ENCODE assay signal across 16 cellular contexts in genomic region chr22:20749453-20749852, GRCh38. TPM values are rescaled to one million over a fixed set of nuclear protein-coding genes. Genes with fewer than 3 reads are reported as not detected.
A peak's percentile ranks its signal among the peaks of the same experiment; 100 is the strongest.
DNase-seq lines count a peak whose midpoint lies in the region; ATAC-seq and TF ChIP-seq lines count a peak whose summit lies in the region.
"Had no signal": no experiment of that assay in that cellular context is flagged by ENCODE, and none has a peak within 500 bp of the region (broad histone marks: within the 10 kb centered on the region; RNA-seq: fewer than 3 reads in every experiment).

No MANE protein-coding gene starts in this region.

- H3K36me3 Mint-ChIP-seq in natural killer cell (no peaks in the 10 kb centered on the region), memory B cell (peaks cover 11% of the 10 kb centered on the region)
- H3K36me3 Mint-ChIP-seq in natural killer cell treated with Interleukin-12 subunit alpha and Interleukin-12 subunit beta and Interleukin-15 and Interleukin-18, amount 100 ng/mL, for 72 hours = no peaks in the 10 kb centered on the region
- peaks cover 24% of the 10 kb centered on the region for H3K36me3 Mint-ChIP-seq in activated CD8-positive, alpha-beta T cell treated with anti-CD3 and anti-CD28 coated beads, Interleukin-2, amount 10 ng/mL, durations not matched to agents 7 days and 5 days (ENCODE audit: low read depth)

- POLR2A ChIA-PET in activated CD8-positive, alpha-beta T cell treated with anti-CD3 and anti-CD28 coated beads, Interleukin-2, amount 10 ng/mL, durations not matched to agents 7 days and 5 days (lab: Charles Lee) = no interaction called here

- ATAC-seq in natural killer cell (no peak), memory B cell (ENCODE audit: low read depth) (no peak), HG03139 (IDR thresholded peaks at IDR 0.05; ENCODE audit: unreplicated experiment) (no peak), GM19035 (IDR thresholded peaks at IDR 0.05; ENCODE audit: unreplicated experiment) (no peak)
- ATAC-seq in natural killer cell treated with Interleukin-12 subunit alpha and Interleukin-12 subunit beta and Interleukin-15 and Interleukin-18, amount 100 ng/mL, for 72 hours = no peak
- no peak for ATAC-seq in activated CD8-positive, alpha-beta T cell treated with anti-CD3 and anti-CD28 coated beads, Interleukin-2, amount 10 ng/mL, durations not matched to agents 7 days and 5 days

- peaks cover 0 to 15% of the 10 kb centered on the region in 2 donors for H3K4me1 Mint-ChIP-seq in natural killer cell
- peaks cover 19% of the 10 kb centered on the region in 2 donors for H3K4me1 Mint-ChIP-seq in natural killer cell treated with Interleukin-12 subunit alpha and Interleukin-12 subunit beta and Interleukin-15 and Interleukin-18, amount 100 ng/mL, for 72 hours (ENCODE audit: low read depth in 2 of 2)
- peaks cover 8% of the 10 kb centered on the region for H3K4me1 Mint-ChIP-seq in activated CD8-positive, alpha-beta T cell treated with anti-CD3 and anti-CD28 coated beads, Interleukin-2, amount 10 ng/mL, durations not matched to agents 7 days and 5 days (ENCODE audit: low read depth)
- peaks cover 36% of the 10 kb centered on the region for H3K4me1 Mint-ChIP-seq in memory B cell

- CTCF ChIA-PET in activated CD8-positive, alpha-beta T cell treated with anti-CD3 and anti-CD28 coated beads, Interleukin-2, amount 10 ng/mL, durations not matched to agents 7 days and 5 days (lab: Charles Lee) = interaction anchor here (1.0 to 3.1 kb wide), 2 partner anchors 8 to 15 kb away, joined by 4 to 18 read pairs; no protein-coding TSS in a partner anchor

- no peaks in the 10 kb centered on the region for H3K9me3 Mint-ChIP-seq in natural killer cell
- no peaks in the 10 kb centered on the region for H3K9me3 Mint-ChIP-seq in natural killer cell treated with Interleukin-12 subunit alpha and Interleukin-12 subunit beta and Interleukin-15 and Interleukin-18, amount 100 ng/mL, for 72 hours
- H3K9me3 Mint-ChIP-seq in activated CD8-positive, alpha-beta T cell treated with anti-CD3 and anti-CD28 coated beads, Interleukin-2, amount 10 ng/mL, durations not matched to agents 7 days and 5 days (ENCODE audit: insufficient read depth) = no peaks in the 10 kb centered on the region
- no peaks in the 10 kb centered on the region for H3K9me3 Mint-ChIP-seq in memory B cell

- H3K27ac Mint-ChIP-seq in natural killer cell (peak overlapping the region; percentile 51 to 72), memory B cell (peak overlapping the region; percentile 89)
- peak overlapping the region in 1 of 2 donors; percentile 17 for H3K27ac Mint-ChIP-seq in natural killer cell treated with Interleukin-12 subunit alpha and Interleukin-12 subunit beta and Interleukin-15 and Interleukin-18, amount 100 ng/mL, for 72 hours
- peak overlapping the region; percentile 27 for H3K27ac Mint-ChIP-seq in activated CD8-positive, alpha-beta T cell treated with anti-CD3 and anti-CD28 coated beads, Interleukin-2, amount 10 ng/mL, durations not matched to agents 7 days and 5 days

- H3K4me3 Mint-ChIP-seq in natural killer cell (no peak overlapping the region), memory B cell (peak overlapping the region; percentile 35)
- no peak overlapping the region for H3K4me3 Mint-ChIP-seq in natural killer cell treated with Interleukin-12 subunit alpha and Interleukin-12 subunit beta and Interleukin-15 and Interleukin-18, amount 100 ng/mL, for 72 hours
- H3K4me3 Mint-ChIP-seq in activated CD8-positive, alpha-beta T cell treated with anti-CD3 and anti-CD28 coated beads, Interleukin-2, amount 10 ng/mL, durations not matched to agents 7 days and 5 days = no peak overlapping the region

- intact Hi-C loops in natural killer cell (cut with micrococcal nuclease) = no loop called here

- TF ChIP-seq CTCF in natural killer cell (IDR thresholded peaks at IDR 0.05) = no peak

- DNase-seq in natural killer cell (no peak), memory B cell (ENCODE audit: low spot score in 2 of 2) (no peak), foreskin melanocyte (no peak), mucosa of gallbladder (ENCODE audit: low spot score) (no peak)
- no peak for DNase-seq in natural killer cell treated with Interleukin-12 subunit alpha and Interleukin-12 subunit beta and Interleukin-15 and Interleukin-18, amount 100 ng/mL, for 72 hours (ENCODE audit: low spot score)
- no peak for DNase-seq in activated CD8-positive, alpha-beta T cell treated with anti-CD3 and anti-CD28 coated beads, Interleukin-2, amount 10 ng/mL, durations not matched to agents 7 days and 5 days
- DNase-seq: activated CD4-positive, alpha-beta T cell treated with anti-CD3 and anti-CD28 coated beads for 48 hours; AML-193; effector CD8-positive, alpha-beta T cell; glutamatergic neuron; kidney glomerular epithelial cell; NCI-H2081 treated with DMSO at 0.1 percent for 48 hours; OCI-M1 had no signal

- H3K27me3 Mint-ChIP-seq in natural killer cell (ENCODE audit: low read depth in 2 of 2) (no peaks in the 10 kb centered on the region), memory B cell (no peaks in the 10 kb centered on the region)
- H3K27me3 Mint-ChIP-seq in natural killer cell treated with Interleukin-12 subunit alpha and Interleukin-12 subunit beta and Interleukin-15 and Interleukin-18, amount 100 ng/mL, for 72 hours = no peaks in the 10 kb centered on the region
- no peaks in the 10 kb centered on the region for H3K27me3 Mint-ChIP-seq in activated CD8-positive, alpha-beta T cell treated with anti-CD3 and anti-CD28 coated beads, Interleukin-2, amount 10 ng/mL, durations not matched to agents 7 days and 5 days (ENCODE audit: low read depth)

RNA-seq across cellular contexts. Expression of gene SERPIND1, which starts 24.5 kb away (rescaled TPM):
- total RNA-seq in natural killer cell (under 1 TPM in 1 of 3 donors, not detected in 2; 0.43 TPM), mucosa of gallbladder (0.58 TPM)
- under 1 TPM in 1 of 2 donors, not detected in 1; 0.39 TPM for total RNA-seq in natural killer cell treated with Interleukin-12 subunit alpha and Interleukin-12 subunit beta and Interleukin-15 and Interleukin-18, amount 100 ng/mL, for 72 hours
- total RNA-seq in activated CD8-positive, alpha-beta T cell treated with anti-CD3 and anti-CD28 coated beads, Interleukin-2, amount 10 ng/mL, durations not matched to agents 7 days and 5 days = not detected
- total RNA-seq: T-helper 1 cell treated with Interleukin-12 subunit alpha and Interleukin-12 subunit beta and Interleukin-4 antibody, amounts not matched to agents 30 ng/mL and 1 ng/mL, for 36 hours had no signal
